Comparison of ENCODE assay signal across 28 cellular contexts in the genomic region with DNA sequence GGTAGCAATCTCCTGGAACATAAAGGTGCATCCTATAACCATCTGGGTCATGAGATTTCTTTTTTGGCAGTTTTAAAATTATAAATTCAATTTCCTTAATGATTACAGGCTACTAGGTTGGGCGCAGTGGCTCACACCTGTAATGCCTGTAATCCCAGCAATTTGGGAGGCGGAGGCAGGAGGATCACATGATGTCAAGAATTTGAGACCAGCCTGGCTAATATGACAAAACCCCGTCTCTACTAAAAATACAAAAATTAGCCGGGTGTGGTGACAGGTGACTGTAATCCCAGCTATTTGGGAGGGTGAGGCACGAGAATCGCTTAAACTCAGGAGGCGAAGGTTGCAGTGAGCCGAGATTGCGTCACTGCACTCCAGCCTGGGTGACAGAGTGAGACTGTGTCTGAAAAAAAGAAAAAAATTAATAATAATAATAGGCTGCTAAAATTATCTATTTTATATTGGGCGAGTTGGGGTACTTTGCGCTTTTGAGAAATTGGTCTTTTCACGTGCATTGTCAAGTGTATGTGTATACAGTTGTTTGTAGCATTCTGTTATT.
"Had no signal": no experiment of that assay in that cellular context is flagged by ENCODE, and none has a peak within 500 bp of the region (broad histone marks: within the 10 kb centered on the region; RNA-seq: fewer than 3 reads in every experiment).

No MANE protein-coding gene starts in this region.

- H3K27ac ChIP-seq: breast epithelium, epithelial cell of prostate, gastroesophageal sphincter, ovary, skin epidermis, stomach, thyroid gland had no signal

- H3K27ac Mint-ChIP-seq: activated CD4-positive, alpha-beta memory T cell treated with anti-CD3 and anti-CD28 coated beads for 36 hours; activated CD4-positive, alpha-beta T cell treated with anti-CD3 and anti-CD28 coated beads, Interleukin-2, amount 10 ng/mL, durations not matched to agents 24 days and 14 days; activated naive CD4-positive, alpha-beta T cell treated with anti-CD3 and anti-CD28 coated beads, Interleukin-2, amount 50 U/mL, for 72 hours; activated T-cell treated with anti-CD3 and anti-CD28 coated beads, Interleukin-2, amount 50 U/mL, for 72 hours; memory B cell; progenitor cell of endocrine pancreas; stimulated activated effector memory CD8-positive, alpha-beta T cell treated with anti-CD3 and anti-CD28 coated beads, Interleukin-12 subunit alpha, Interleukin-12 subunit beta, amount 100 ng/mL, for 72 hours; T-helper 17 cell had no signal

- DNase-seq: activated CD4-positive, alpha-beta memory T cell treated with anti-CD3 and anti-CD28 coated beads for 36 hours; activated CD4-positive, alpha-beta T cell treated with anti-CD3 and anti-CD28 coated beads, Interleukin-2, amount 10 ng/mL, durations not matched to agents 24 days and 14 days; activated CD4-positive, CD25-positive, alpha-beta regulatory T cell treated with anti-CD3 and anti-CD28 coated beads, Interleukin-2, amount 50 U/mL, for 72 hours; activated naive CD4-positive, alpha-beta T cell; activated T-cell treated with anti-CD3 and anti-CD28 coated beads, Interleukin-2, amount 50 U/mL, for 72 hours; central memory CD4-positive, alpha-beta T cell; dermis blood vessel endothelial cell; effector CD8-positive, alpha-beta T cell; head of caudate nucleus; hippocampal formation; left cardiac atrium; midbrain; naive thymus-derived CD4-positive, alpha-beta T cell; ovary; stimulated activated CD4-positive, alpha-beta T cell treated with anti-CD3 and anti-CD28 coated beads, Interleukin-4, amount 100 ng/mL, for 24 hours; stomach; T-helper 17 cell; T1000; thyroid gland had no signal

- H3K9me3 Mint-ChIP-seq: activated CD4-positive, alpha-beta memory T cell treated with anti-CD3 and anti-CD28 coated beads for 36 hours; activated CD4-positive, alpha-beta T cell treated with anti-CD3 and anti-CD28 coated beads, Interleukin-2, amount 10 ng/mL, durations not matched to agents 24 days and 14 days; activated naive CD4-positive, alpha-beta T cell treated with anti-CD3 and anti-CD28 coated beads, Interleukin-2, amount 50 U/mL, for 72 hours; activated T-cell treated with anti-CD3 and anti-CD28 coated beads, Interleukin-2, amount 50 U/mL, for 72 hours; naive thymus-derived CD4-positive, alpha-beta T cell; stimulated activated effector memory CD8-positive, alpha-beta T cell treated with anti-CD3 and anti-CD28 coated beads, Interleukin-12 subunit alpha, Interleukin-12 subunit beta, amount 100 ng/mL, for 72 hours had no signal

- H3K4me1 ChIP-seq: breast epithelium, thyroid gland had no signal

- H3K36me3 Mint-ChIP-seq: activated CD4-positive, alpha-beta memory T cell treated with anti-CD3 and anti-CD28 coated beads for 36 hours; activated naive CD4-positive, alpha-beta T cell treated with anti-CD3 and anti-CD28 coated beads, Interleukin-2, amount 50 U/mL, for 72 hours; stimulated activated effector memory CD8-positive, alpha-beta T cell treated with anti-CD3 and anti-CD28 coated beads, Interleukin-12 subunit alpha, Interleukin-12 subunit beta, amount 100 ng/mL, for 72 hours had no signal

- H3K36me3 ChIP-seq: breast epithelium, gastroesophageal sphincter, ovary, stomach, thyroid gland had no signal

- H3K4me3 ChIP-seq: breast epithelium, gastroesophageal sphincter, ovary, skin epidermis, stomach, thyroid gland had no signal

- H3K27me3 Mint-ChIP-seq: activated CD4-positive, alpha-beta memory T cell treated with anti-CD3 and anti-CD28 coated beads for 36 hours; activated CD4-positive, alpha-beta T cell treated with anti-CD3 and anti-CD28 coated beads, Interleukin-2, amount 10 ng/mL, durations not matched to agents 24 days and 14 days; memory B cell; progenitor cell of endocrine pancreas; T-helper 17 cell had no signal

- ATAC-seq: activated naive CD4-positive, alpha-beta T cell treated with anti-CD3 and anti-CD28 coated beads, Interleukin-2, amount 50 U/mL, for 72 hours; activated T-cell treated with anti-CD3 and anti-CD28 coated beads, Interleukin-2, amount 50 U/mL, for 72 hours; gastroesophageal sphincter; left cardiac atrium; naive thymus-derived CD4-positive, alpha-beta T cell; sciatic nerve; stimulated activated effector memory CD8-positive, alpha-beta T cell treated with anti-CD3 and anti-CD28 coated beads, Interleukin-12 subunit alpha, Interleukin-12 subunit beta, amount 100 ng/mL, for 72 hours; T-helper 17 cell had no signal

- H3K27me3 ChIP-seq: breast epithelium, gastroesophageal sphincter, ovary, stomach, thyroid gland had no signal

- H3K4me3 Mint-ChIP-seq: activated CD4-positive, alpha-beta memory T cell treated with anti-CD3 and anti-CD28 coated beads for 36 hours; activated CD4-positive, alpha-beta T cell treated with anti-CD3 and anti-CD28 coated beads, Interleukin-2, amount 10 ng/mL, durations not matched to agents 24 days and 14 days; activated T-cell treated with anti-CD3 and anti-CD28 coated beads, Interleukin-2, amount 50 U/mL, for 72 hours; memory B cell; naive thymus-derived CD4-positive, alpha-beta T cell; stimulated activated effector memory CD8-positive, alpha-beta T cell treated with anti-CD3 and anti-CD28 coated beads, Interleukin-12 subunit alpha, Interleukin-12 subunit beta, amount 100 ng/mL, for 72 hours; T-helper 17 cell had no signal

- H3K9me3 ChIP-seq: breast epithelium, gastroesophageal sphincter, ovary, stomach, thyroid gland had no signal
